In the genomic region with DNA sequence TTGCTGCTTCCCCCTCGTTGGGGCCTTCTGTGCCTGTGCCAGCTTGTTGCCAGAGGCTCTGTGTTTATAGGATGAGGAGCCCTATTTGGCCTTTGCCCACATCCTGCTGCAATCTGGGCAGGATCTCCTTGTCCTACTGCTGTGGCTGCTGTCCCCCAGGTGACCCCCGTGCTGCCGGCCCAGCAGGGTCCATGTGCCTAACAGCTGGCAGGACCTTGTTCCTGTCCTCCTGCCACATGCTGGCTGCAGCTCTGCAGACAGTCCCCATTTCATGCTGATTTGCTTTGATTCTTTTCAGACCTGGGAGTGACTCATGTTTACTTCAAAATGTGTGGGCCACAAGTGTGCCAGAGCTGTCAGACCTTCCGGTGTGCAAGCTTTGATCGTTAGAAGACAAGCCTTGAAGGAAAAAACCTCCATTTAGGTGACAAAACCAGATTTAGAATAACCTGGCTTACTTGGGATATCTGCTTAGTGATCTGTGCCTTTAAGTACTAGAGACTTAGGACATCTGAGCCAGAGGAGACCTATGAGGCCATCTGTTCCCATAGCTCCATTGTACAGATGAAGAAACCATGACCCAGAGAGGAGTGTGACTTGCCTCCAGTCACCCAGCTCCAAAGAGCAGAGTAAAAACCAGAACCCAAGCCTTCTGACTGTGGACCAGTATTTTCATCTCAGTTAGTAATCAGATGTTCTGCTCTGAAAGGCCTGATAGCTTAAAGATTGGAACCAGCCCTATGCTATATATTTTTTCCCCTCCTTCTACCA, we compare ENCODE assay signal across 8 cellular contexts. TPM values are rescaled to one million over a fixed set of nuclear protein-coding genes. Genes with fewer than 3 reads are reported as not detected.
DNase-seq lines count a peak whose midpoint lies in the region; ATAC-seq and TF ChIP-seq lines count a peak whose summit lies in the region.

No MANE protein-coding gene starts in this region.

- peak overlapping the region; percentile 69 for H3K27ac Mint-ChIP-seq in T-helper 1 cell treated with Interleukin-12 subunit alpha and Interleukin-12 subunit beta and Interleukin-4 antibody, amounts not matched to agents 30 μg/mL and 1 μg/mL, for 36 hours
- H3K27ac Mint-ChIP-seq in central memory CD8-positive, alpha-beta T cell (ENCODE audit: low read depth): peak overlapping the region; percentile 93
- H3K27ac Mint-ChIP-seq in GM23338: no peak overlapping the region

- no peak overlapping the region for H3K4me3 ChIP-seq in BJ (ENCODE audit: low read depth, low read length)
- H3K4me3 ChIP-seq in muscle layer of duodenum (ENCODE audit: low read depth in 1 of 2, low read length in 2 of 2): no peak overlapping the region
- H3K4me3 ChIP-seq in GM23338: no peak overlapping the region

- H3K27me3 Mint-ChIP-seq in T-helper 1 cell treated with Interleukin-12 subunit alpha and Interleukin-12 subunit beta and Interleukin-4 antibody, amounts not matched to agents 30 μg/mL and 1 μg/mL, for 36 hours (ENCODE audit: low read depth): peaks cover 30% of the 10 kb centered on the region
- no peaks in the 10 kb centered on the region for H3K27me3 Mint-ChIP-seq in central memory CD8-positive, alpha-beta T cell
- peaks cover 4% of the 10 kb centered on the region for H3K27me3 Mint-ChIP-seq in GM23338 (ENCODE audit: insufficient read depth, low read depth, poor library complexity)

- H3K27ac ChIP-seq in muscle layer of duodenum (ENCODE audit: low read length): peak overlapping the region; percentile 53
- H3K27ac ChIP-seq in GM23338 (ENCODE audit: low read depth): no peak overlapping the region

- no peaks in the 10 kb centered on the region for H3F3A ChIP-seq in GM23338 (replicated peaks; ENCODE audit: low read depth)

- no peaks in the 10 kb centered on the region for H3K79me2 ChIP-seq in GM23338 (replicated peaks; ENCODE audit: insufficient read depth)

- H3K4me1 ChIP-seq in muscle layer of duodenum (ENCODE audit: control insufficient read depth in 1 of 2, insufficient read depth in 2 of 2, low read length in 2 of 2) (peaks cover 13 to 34% of the 10 kb centered on the region in 2 donors), GM23338 (ENCODE audit: insufficient read depth) (no peaks in the 10 kb centered on the region)

- ATAC-seq in central memory CD8-positive, alpha-beta T cell (replicated peaks; ENCODE audit: extremely low read depth, poor library complexity, severe bottlenecking): peak; percentile 93
- no peak for ATAC-seq in GM21529 (IDR thresholded peaks at IDR 0.05; ENCODE audit: unreplicated experiment)
- no peak for ATAC-seq in HG03135 (IDR thresholded peaks at IDR 0.05; ENCODE audit: unreplicated experiment)
- ATAC-seq in GM23338: no peak

- no peaks in the 10 kb centered on the region for H3K36me3 ChIP-seq in BJ (ENCODE audit: control insufficient read depth, insufficient read depth, low read length)
- no peaks in the 10 kb centered on the region for H3K36me3 ChIP-seq in muscle layer of duodenum (ENCODE audit: control insufficient read depth in 1 of 2, insufficient read depth in 2 of 2, low read length in 2 of 2)
- H3K36me3 ChIP-seq in GM23338 (ENCODE audit: insufficient read depth): no peaks in the 10 kb centered on the region

- CTCF ChIA-PET in BJ (lab: Yijun Ruan, JAX): interaction anchor here (1.0 to 5.4 kb wide), 10 partner anchors 9 to 180 kb away, joined by 3 to 25 read pairs (median 4); a partner anchor contains a TSS

- no peaks in the 10 kb centered on the region for H4K20me1 ChIP-seq in GM23338 (replicated peaks; ENCODE audit: insufficient read depth)

- H2AFZ ChIP-seq in GM23338: no peak overlapping the region

- H3K9me3 Mint-ChIP-seq in T-helper 1 cell treated with Interleukin-12 subunit alpha and Interleukin-12 subunit beta and Interleukin-4 antibody, amounts not matched to agents 30 μg/mL and 1 μg/mL, for 36 hours: no peaks in the 10 kb centered on the region
- H3K9me3 Mint-ChIP-seq in central memory CD8-positive, alpha-beta T cell: no peaks in the 10 kb centered on the region
- H3K9me3 Mint-ChIP-seq in GM23338: no peaks in the 10 kb centered on the region

- no peaks in the 10 kb centered on the region for H3K9me3 ChIP-seq in muscle layer of duodenum (ENCODE audit: control insufficient read depth in 1 of 2, low read length in 2 of 2)

- no peak for TF ChIP-seq CTCF in BJ (IDR thresholded peaks at IDR 0.05; ENCODE audit: insufficient read depth, low read depth, low read length)
- TF ChIP-seq CTCF in GM23338 (conservative IDR thresholded peaks at IDR 0.05; ENCODE audit: low read depth in 2 of 2): no peak

- POLR2A ChIA-PET in BJ (lab: Charles Lee): no interaction called here

- H3K4me2 ChIP-seq in GM23338: no peak overlapping the region

- H3K27me3 ChIP-seq in BJ (ENCODE audit: control insufficient read depth, insufficient read depth, low read length): no peaks in the 10 kb centered on the region
- H3K27me3 ChIP-seq in muscle layer of duodenum (ENCODE audit: low read depth, low read length): no peaks in the 10 kb centered on the region
- no peaks in the 10 kb centered on the region for H3K27me3 ChIP-seq in GM23338 (ENCODE audit: insufficient read depth)

- H3K36me3 Mint-ChIP-seq in T-helper 1 cell treated with Interleukin-12 subunit alpha and Interleukin-12 subunit beta and Interleukin-4 antibody, amounts not matched to agents 30 μg/mL and 1 μg/mL, for 36 hours (ENCODE audit: low read depth): no peaks in the 10 kb centered on the region
- no peaks in the 10 kb centered on the region for H3K36me3 Mint-ChIP-seq in central memory CD8-positive, alpha-beta T cell (ENCODE audit: insufficient read depth)
- H3K36me3 Mint-ChIP-seq in GM23338 (ENCODE audit: low read depth): no peaks in the 10 kb centered on the region; the same call in 2 of the 3 replicates

- no peak overlapping the region for H3K4me3 Mint-ChIP-seq in T-helper 1 cell treated with Interleukin-12 subunit alpha and Interleukin-12 subunit beta and Interleukin-4 antibody, amounts not matched to agents 30 μg/mL and 1 μg/mL, for 36 hours
- peak overlapping the region; percentile 69 for H3K4me3 Mint-ChIP-seq in central memory CD8-positive, alpha-beta T cell
- H3K4me3 Mint-ChIP-seq in GM23338: no peak overlapping the region

- peaks cover 14% of the 10 kb centered on the region for H3K4me1 Mint-ChIP-seq in T-helper 1 cell treated with Interleukin-12 subunit alpha and Interleukin-12 subunit beta and Interleukin-4 antibody, amounts not matched to agents 30 μg/mL and 1 μg/mL, for 36 hours (ENCODE audit: low read depth)
- H3K4me1 Mint-ChIP-seq in central memory CD8-positive, alpha-beta T cell: peaks cover 23% of the 10 kb centered on the region
- no peaks in the 10 kb centered on the region for H3K4me1 Mint-ChIP-seq in GM23338

- H3K9me2 ChIP-seq in GM23338 (ENCODE audit: insufficient read depth): no peaks in the 10 kb centered on the region

- peak; percentile 31 for DNase-seq in BJ (ENCODE audit: low read depth)
- peak in 1 of 2 donors; percentile 40 for DNase-seq in central memory CD8-positive, alpha-beta T cell (ENCODE audit: low spot score in 2 of 2)
- no peak for DNase-seq in SKM-1 (lab: John Stamatoyannopoulos, UW; ENCODE audit: unreplicated experiment)
- DNase-seq in GM23338 (ENCODE audit: low spot score): no peak

TF ChIP-seq in GM23338, 12 proteins besides CTCF, POLR2A, EP300 and RAD21 (continues in another document):
- no peak for TF ChIP-seq EZH2phosphoT487 (IDR thresholded peaks at IDR 0.05; ENCODE audit: unreplicated experiment)

RNA-seq across cellular contexts. Expression of a gene that starts 11.1 kb away (rescaled TPM):
- 3.8 and 6.1 TPM in 2 replicates for polyA plus RNA-seq in BJ (2011; rRNA removed)
- polyA minus RNA-seq in BJ (2011; rRNA and poly(A)+ RNA removed): 18.7 and 27.1 TPM in 2 replicates
- total RNA-seq in GM23338 (2014; rRNA removed; shearing (Covaris generic)): 42.3 and 45.0 TPM in 2 replicates
- 23.4 and 26.0 TPM in 2 replicates for polyA plus RNA-seq in GM23338 (2016; fragmentation: Nextera tagmentation; extraction: Ambion mirVana)
